In genomic region chr2:98026292-98026691, GRCh38 we compare ENCODE assay signal across 11 cellular contexts. TPM values are rescaled to one million over a fixed set of nuclear protein-coding genes. Genes with fewer than 3 reads are reported as not detected.
DNase-seq lines count a peak whose midpoint lies in the region; ATAC-seq, FAIRE-seq and TF ChIP-seq lines count a peak whose summit lies in the region.
"Had no signal": no experiment of that assay in that cellular context is flagged by ENCODE, and none has a peak within 500 bp of the region (broad histone marks: within the 10 kb centered on the region; RNA-seq: fewer than 3 reads in every experiment).

No MANE protein-coding gene starts in this region.

- H3K9me3 Mint-ChIP-seq in astrocyte (ENCODE audit: unreplicated experiment), result peaks cover 9% of the 10 kb centered on the region
- H3K9me3 Mint-ChIP-seq in natural killer cell, result no peaks in the 10 kb centered on the region

- H4K20me1 ChIP-seq in astrocyte (ENCODE audit: insufficient read depth, low read length), result no peaks in the 10 kb centered on the region

- DNase-seq in CD1c-positive myeloid dendritic cell (ENCODE audit: extremely low spot score) (peak; percentile 29), HL-60 (ENCODE audit: low read depth in 1 of 2, low spot score in 1 of 2) (no peak), astrocyte (ENCODE audit: low read depth) (no peak), natural killer cell (no peak), DMS53 treated with DMSO at 0.1 percent for 48 hours (lab: John Stamatoyannopoulos, UW; ENCODE audit: unreplicated experiment) (no peak), NCI-H446 treated with DMSO at 0.1 percent for 48 hours (lab: John Stamatoyannopoulos, UW) (no peak), tibial artery (no peak)
- no peak for DNase-seq in stimulated activated CD4-positive, alpha-beta T cell treated with anti-CD3 and anti-CD28 coated beads, Interleukin-2, amount 100 ng/mL, for 48 hours
- DNase-seq: right lobe of liver had no signal

- H3K4me2 ChIP-seq in astrocyte (ENCODE audit: low read length), result peak overlapping the region; percentile 24

- H3K9ac ChIP-seq in astrocyte (ENCODE audit: low read length), result no peak overlapping the region

- H2AFZ ChIP-seq in astrocyte (ENCODE audit: low read depth, low read length), result no peak overlapping the region

- H3K36me3 ChIP-seq in astrocyte (ENCODE audit: insufficient read depth, low read length) (no peaks in the 10 kb centered on the region), tibial artery (no peaks in the 10 kb centered on the region)
- H3K36me3 ChIP-seq: right lobe of liver, SJCRH30 had no signal

- H3K27ac Mint-ChIP-seq in astrocyte (ENCODE audit: unreplicated experiment) (no peak overlapping the region), natural killer cell (peak overlapping the region; percentile 3 to 12)

- H3K27ac ChIP-seq in HL-60 (replicated peaks), result peak overlapping the region; percentile 23; the same call in 1 of the 2 replicates
- H3K27ac ChIP-seq in astrocyte (ENCODE audit: low read depth, low read length), result no peak overlapping the region
- no peak overlapping the region for H3K27ac ChIP-seq in tibial artery
- H3K27ac ChIP-seq: right lobe of liver, SJCRH30 had no signal

- no peak overlapping the region for H3K4me3 Mint-ChIP-seq in astrocyte (ENCODE audit: unreplicated experiment)
- H3K4me3 Mint-ChIP-seq in natural killer cell, result peak overlapping the region; percentile 51

- H3K9me3 ChIP-seq in astrocyte (ENCODE audit: insufficient read depth, low read depth, low read length) (no peaks in the 10 kb centered on the region), tibial artery (no peaks in the 10 kb centered on the region)
- H3K9me3 ChIP-seq: right lobe of liver, SJCRH30 had no signal

- H3K27me3 Mint-ChIP-seq in astrocyte (ENCODE audit: low read depth, unreplicated experiment), result peaks cover 53% of the 10 kb centered on the region
- H3K27me3 Mint-ChIP-seq in natural killer cell (ENCODE audit: low read depth in 2 of 2), result peaks cover 0 to 6% of the 10 kb centered on the region in 2 donors

- no peak for ATAC-seq in natural killer cell

- H3K4me1 ChIP-seq in astrocyte (ENCODE audit: insufficient read depth, low read length) (peaks cover 19% of the 10 kb centered on the region), tibial artery (peaks cover 0 to 8% (median 0%) of the 10 kb centered on the region in 4 donors)
- H3K4me1 ChIP-seq: right lobe of liver, SJCRH30 had no signal

- H3K36me3 Mint-ChIP-seq in astrocyte (ENCODE audit: low read depth, unreplicated experiment) (no peaks in the 10 kb centered on the region), natural killer cell (no peaks in the 10 kb centered on the region)

- no peak overlapping the region for H3K4me3 ChIP-seq in HL-60 (replicated peaks; ENCODE audit: insufficient read depth, low read length)
- no peak overlapping the region for H3K4me3 ChIP-seq in astrocyte (ENCODE audit: insufficient read depth, low read depth, low read length)
- H3K4me3 ChIP-seq in tibial artery, result no peak overlapping the region
- H3K4me3 ChIP-seq: right lobe of liver, SJCRH30 had no signal

- H3K4me1 Mint-ChIP-seq in astrocyte (ENCODE audit: low read depth, unreplicated experiment) (peaks cover 5% of the 10 kb centered on the region), natural killer cell (peaks cover 36 to 46% of the 10 kb centered on the region in 2 donors)

- FAIRE-seq in astrocyte (lab: Jason Lieb, UNC), result no peak
- FAIRE-seq: bronchial epithelial cell had no signal

- TF ChIP-seq CTCF in HL-60 (IDR thresholded peaks at IDR 0.05; ENCODE audit: insufficient read depth, low read length), result no peak
- TF ChIP-seq CTCF in astrocyte (IDR thresholded peaks at IDR 0.05; ENCODE audit: insufficient read depth, low read depth, low read length), result no peak
- TF ChIP-seq CTCF in natural killer cell (IDR thresholded peaks at IDR 0.05), result no peak
- TF ChIP-seq CTCF in tibial artery (IDR thresholded peaks at IDR 0.05), result no peak

- no peaks in the 10 kb centered on the region for H3K79me2 ChIP-seq in astrocyte (ENCODE audit: insufficient read depth, low read length)

- intact Hi-C loops in natural killer cell (cut with micrococcal nuclease) (no loop called here), tibial artery (cut with DNase I; ENCODE audit: low total_unique reads) (no loop called here)

- H3K27me3 ChIP-seq in HL-60 (ENCODE audit: insufficient read depth, poor library complexity, severe bottlenecking), result no peaks in the 10 kb centered on the region
- no peaks in the 10 kb centered on the region for H3K27me3 ChIP-seq in astrocyte (ENCODE audit: insufficient read depth, low read length)
- H3K27me3 ChIP-seq in tibial artery, result no peaks in the 10 kb centered on the region
- H3K27me3 ChIP-seq: right lobe of liver, SJCRH30 had no signal

RNA-seq across cellular contexts. Expression of gene TMEM131, which starts 30.5 kb away (rescaled TPM):
- 32.8 and 35.3 TPM in 2 replicates for total RNA-seq in astrocyte
- 10 to 100 TPM; 44.8 to 72.1 (median 67.1) TPM for total RNA-seq in natural killer cell
